8 cellular contexts compared by ENCODE assay signal in genomic region chr19:17075860-17076538, GRCh38. TPM values are rescaled to one million over a fixed set of nuclear protein-coding genes. Genes with fewer than 3 reads are reported as not detected.
DNase-seq lines count a peak whose midpoint lies in the region; ATAC-seq and TF ChIP-seq lines count a peak whose summit lies in the region.

No MANE protein-coding gene starts in this region.

- no peak overlapping the region for H2AFZ ChIP-seq in OCI-LY3 (ENCODE audit: low read depth, low read length)

- H3K9ac ChIP-seq in OCI-LY3 (ENCODE audit: low read length), result peak overlapping the region; percentile 98

- H4K20me1 ChIP-seq in OCI-LY3 (ENCODE audit: insufficient read depth, low read length), result peaks cover 52% of the 10 kb centered on the region

- no peaks in the 10 kb centered on the region for H3K27me3 ChIP-seq in OCI-LY3 (ENCODE audit: low read depth, low read length)

- H3K4me2 ChIP-seq in OCI-LY3 (ENCODE audit: low read length), result peak overlapping the region; percentile 90

- H3K4me1 ChIP-seq in OCI-LY3 (ENCODE audit: low read length), result peaks cover 59% of the 10 kb centered on the region

- H3K27ac ChIP-seq in OCI-LY3 (ENCODE audit: low read length), result peak overlapping the region; percentile 73

- intact Hi-C loops in cardiac septum (cut with DNase I), result loop anchor here (2.0 to 5.0 kb wide), 2 partner anchors 59 to 151 kb away; partner anchors contain the start of gene OCEL1

- H3K36me3 ChIP-seq in OCI-LY3 (replicated peaks; ENCODE audit: low read depth, low read length), result peaks cover 23% of the 10 kb centered on the region

- ATAC-seq in HG02885 (IDR thresholded peaks at IDR 0.05; ENCODE audit: poor library complexity, unreplicated experiment), result no peak

- DNase-seq in NCI-H1105 treated with DMSO at 0.1 percent for 48 hours (lab: John Stamatoyannopoulos, UW) (peak; percentile 20), NCI-H1105 (lab: John Stamatoyannopoulos, UW) (no peak), cardiac septum (ENCODE audit: low spot score) (peak; percentile 79), retinal pigment epithelial cell (ENCODE audit: low read depth) (no peak), kidney glomerular epithelial cell (lab: John Stamatoyannopoulos, UW) (no peak)
- peak; percentile 50 for DNase-seq in activated gamma-delta T cell treated with anti-CD3 and anti-CD28 coated beads, Interleukin-2, amount 50 U/mL, for 16 hours (ENCODE audit: low read depth)

- H3K4me3 ChIP-seq in OCI-LY3 (ENCODE audit: low read length) (peak overlapping the region; percentile 84), retinal pigment epithelial cell (ENCODE audit: low read length) (peak overlapping the region; percentile 86)

- H3K9me3 ChIP-seq in OCI-LY3 (ENCODE audit: insufficient read depth, low read length), result no peaks in the 10 kb centered on the region

- peaks cover 84% of the 10 kb centered on the region for H3K79me2 ChIP-seq in OCI-LY3 (ENCODE audit: low read length)

- TF ChIP-seq CTCF in OCI-LY3 (IDR thresholded peaks at IDR 0.05; ENCODE audit: low read depth, low read length), result no peak
- no peak for TF ChIP-seq CTCF in retinal pigment epithelial cell (conservative IDR thresholded peaks at IDR 0.05; ENCODE audit: low read depth, low read length)

RNA-seq across cellular contexts. Expression of gene MYO9B, which starts 0.4 kb away (rescaled TPM):
- total RNA-seq in cardiac septum, result 35.6 TPM

RNA-seq across cellular contexts. Expression of gene HAUS8, which starts 0.7 kb away (rescaled TPM):
- 2.6 TPM for total RNA-seq in cardiac septum

RNA-seq across cellular contexts. Expression of gene CPAMD8, which starts 49.4 kb away (rescaled TPM):
- total RNA-seq in cardiac septum, result 7.1 TPM

Comparison
In these comparisons a context has a peak if more than half of its experiments do, and no peak if none do; other contexts are left out.
1. DNase-seq: peak in NCI-H1105 treated with DMSO at 0.1 percent for 48 hours (single experiment), activated gamma-delta T cell treated with anti-CD3 and anti-CD28 coated beads, Interleukin-2, amount 50 U/mL, for 16 hours (single experiment) and cardiac septum (single experiment); none in NCI-H1105 (single experiment), retinal pigment epithelial cell (single experiment) and kidney glomerular epithelial cell (single experiment).